ENCODE assay signal across 8 cellular contexts in genomic region chrX:154018518-154019060, GRCh38. TPM values are rescaled to one million over a fixed set of nuclear protein-coding genes. Genes with fewer than 3 reads are reported as not detected.
DNase-seq lines count a peak whose midpoint lies in the region; ATAC-seq and TF ChIP-seq lines count a peak whose summit lies in the region.

No MANE protein-coding gene starts in this region.

- peaks cover 0 to 4% of the 10 kb centered on the region in 2 donors for H3K27me3 Mint-ChIP-seq in CD8-positive, alpha-beta memory T cell

- peak overlapping the region; percentile 83 for H3K9ac ChIP-seq in NT2/D1 (ENCODE audit: insufficient read length, low read depth)

- TF ChIP-seq CTCF in neutrophil (IDR thresholded peaks at IDR 0.05): no peak

- WGBS in ectodermal cell, 2 experiments: 89 to 92% methylated on average over 14 to 15 of the region's 15 CpGs

- peaks cover 8% of the 10 kb centered on the region for H3K4me1 ChIP-seq in CD8-positive, alpha-beta memory T cell (ENCODE audit: insufficient read depth, low read length)
- H3K4me1 ChIP-seq in NT2/D1 (ENCODE audit: insufficient read depth, insufficient read length): peaks cover 8% of the 10 kb centered on the region
- peaks cover 17% of the 10 kb centered on the region for H3K4me1 ChIP-seq in ectodermal cell (ENCODE audit: control insufficient read depth, insufficient read depth, low read length)
- peaks cover 27 to 28% of the 10 kb centered on the region in 2 experiments for H3K4me1 ChIP-seq in neutrophil (ENCODE audit: control insufficient read depth in 1 of 2, insufficient read depth in 1 of 2, low read depth in 1 of 2, low read length in 1 of 2)

- ATAC-seq in GM21381 (IDR thresholded peaks at IDR 0.05; ENCODE audit: unreplicated experiment) (no peak), GM21619 (IDR thresholded peaks at IDR 0.05; ENCODE audit: unreplicated experiment) (no peak), HG02763 (IDR thresholded peaks at IDR 0.05; ENCODE audit: unreplicated experiment) (no peak)

- no peaks in the 10 kb centered on the region for H3K9me3 ChIP-seq in CD8-positive, alpha-beta memory T cell (ENCODE audit: low read length)
- H3K9me3 ChIP-seq in NT2/D1 (ENCODE audit: insufficient read depth, low read length) (no peaks in the 10 kb centered on the region), ectodermal cell (ENCODE audit: control insufficient read depth, low read length) (no peaks in the 10 kb centered on the region), neutrophil (no peaks in the 10 kb centered on the region)

- H3K9me3 Mint-ChIP-seq in CD8-positive, alpha-beta memory T cell: no peaks in the 10 kb centered on the region

- CTCF ChIA-PET in CD8-positive, alpha-beta memory T cell (lab: Charles Lee): interaction anchor here (0.7 to 1.5 kb wide), 2 partner anchors 16 to 33 kb away, joined by 4 read pairs; no protein-coding TSS in a partner anchor

- H3K27ac ChIP-seq in CD8-positive, alpha-beta memory T cell (ENCODE audit: low read depth, low read length): peak overlapping the region; percentile 79
- no peak overlapping the region for H3K27ac ChIP-seq in ectodermal cell (ENCODE audit: insufficient read depth, low read depth, low read length, poor library complexity, severe bottlenecking)
- H3K27ac ChIP-seq in neutrophil: peak overlapping the region; percentile 91

- H3K27me3 ChIP-seq in CD8-positive, alpha-beta memory T cell (ENCODE audit: insufficient read depth, low read length, poor library complexity, severe bottlenecking): no peaks in the 10 kb centered on the region
- no peaks in the 10 kb centered on the region for H3K27me3 ChIP-seq in NT2/D1 (ENCODE audit: insufficient read depth, insufficient read length)
- no peaks in the 10 kb centered on the region for H3K27me3 ChIP-seq in ectodermal cell (ENCODE audit: control insufficient read depth, insufficient read depth, low read length, poor library complexity, severe bottlenecking)
- H3K27me3 ChIP-seq in neutrophil: no peaks in the 10 kb centered on the region

- no peak for DNase-seq in CD8-positive, alpha-beta memory T cell
- DNase-seq in NT2/D1 (ENCODE audit: low read depth, low spot score) (no peak), mesenteric fat pad (ENCODE audit: low spot score) (no peak)

- POLR2A ChIA-PET in CD8-positive, alpha-beta memory T cell (lab: Charles Lee): interaction anchor here (1.0 kb wide), 1 partner anchor 47 kb away, joined by 4 read pairs; the partner anchor contains the start of gene HCFC1

- peak overlapping the region; percentile 84 to 94 (median 88) for H3K4me3 Mint-ChIP-seq in CD8-positive, alpha-beta memory T cell

- H3K27ac Mint-ChIP-seq in CD8-positive, alpha-beta memory T cell: peak overlapping the region; percentile 74 to 98 (median 91)

- H3K4me1 Mint-ChIP-seq in CD8-positive, alpha-beta memory T cell: peaks cover 14 to 31% (median 22%) of the 10 kb centered on the region in 3 donors

- H3K36me3 Mint-ChIP-seq in CD8-positive, alpha-beta memory T cell: peaks cover 0 to 36% (median 2%) of the 10 kb centered on the region in 3 donors

- H3K4me3 ChIP-seq in CD8-positive, alpha-beta memory T cell (ENCODE audit: low read length): peak overlapping the region; percentile 56
- H3K4me3 ChIP-seq in NT2/D1 (ENCODE audit: insufficient read length, low read depth) (peak overlapping the region; percentile 57), ectodermal cell (ENCODE audit: insufficient read depth, low read depth, low read length) (peak overlapping the region; percentile 29), neutrophil (ENCODE audit: low read depth in 1 of 2, low read length in 1 of 2) (peak overlapping the region; percentile 61 to 65)

- no peaks in the 10 kb centered on the region for H3K36me3 ChIP-seq in CD8-positive, alpha-beta memory T cell (ENCODE audit: insufficient read depth, low read length)
- peaks cover 28% of the 10 kb centered on the region for H3K36me3 ChIP-seq in NT2/D1 (ENCODE audit: insufficient read depth, insufficient read length, low read length)
- H3K36me3 ChIP-seq in ectodermal cell (ENCODE audit: control insufficient read depth, insufficient read depth, low read length): no peaks in the 10 kb centered on the region
- H3K36me3 ChIP-seq in neutrophil: peaks cover 19% of the 10 kb centered on the region

RNA-seq across cellular contexts. Expression of gene IRAK1, which starts 1.1 kb away (rescaled TPM):
- 100 to 1,000 TPM; 208 to 214 TPM for total RNA-seq in CD8-positive, alpha-beta memory T cell
- polyA plus RNA-seq in CD8-positive, alpha-beta memory T cell: 58.0 TPM
- 61.8 TPM for polyA plus RNA-seq in ectodermal cell (2013, experiment 1 of 4)
- polyA plus RNA-seq in ectodermal cell (2013, experiment 2 of 4): 48.6 TPM
- 34.8 TPM for polyA plus RNA-seq in ectodermal cell (2013, experiment 3 of 4)
- 38.9 TPM for polyA plus RNA-seq in ectodermal cell (2013, experiment 4 of 4)
- total RNA-seq in mesenteric fat pad: 167 TPM

RNA-seq across cellular contexts. Expression of gene TMEM187, which starts 46.0 kb away (rescaled TPM):
- total RNA-seq in CD8-positive, alpha-beta memory T cell: 1 to 10 TPM; 3.3 to 3.5 TPM
- 17.2 TPM for polyA plus RNA-seq in CD8-positive, alpha-beta memory T cell
- 9.8 TPM for polyA plus RNA-seq in ectodermal cell (2013, experiment 1 of 4)
- 7.9 TPM for polyA plus RNA-seq in ectodermal cell (2013, experiment 2 of 4)
- 6.5 TPM for polyA plus RNA-seq in ectodermal cell (2013, experiment 3 of 4)
- 6.7 TPM for polyA plus RNA-seq in ectodermal cell (2013, experiment 4 of 4)
- 8.7 TPM for total RNA-seq in mesenteric fat pad

RNA-seq across cellular contexts. Expression of gene HCFC1, which starts 47.0 kb away (rescaled TPM):
- total RNA-seq in CD8-positive, alpha-beta memory T cell: 100 to 1,000 TPM; 152 to 156 TPM
- polyA plus RNA-seq in CD8-positive, alpha-beta memory T cell: 12.4 TPM
- polyA plus RNA-seq in ectodermal cell (2013, experiment 1 of 4): 85.2 TPM
- 86.5 TPM for polyA plus RNA-seq in ectodermal cell (2013, experiment 2 of 4)
- 61.4 TPM for polyA plus RNA-seq in ectodermal cell (2013, experiment 3 of 4)
- 68.1 TPM for polyA plus RNA-seq in ectodermal cell (2013, experiment 4 of 4)
- 45.3 TPM for total RNA-seq in mesenteric fat pad
